ENCODE assay signal across 9 cellular contexts in the genomic region with DNA sequence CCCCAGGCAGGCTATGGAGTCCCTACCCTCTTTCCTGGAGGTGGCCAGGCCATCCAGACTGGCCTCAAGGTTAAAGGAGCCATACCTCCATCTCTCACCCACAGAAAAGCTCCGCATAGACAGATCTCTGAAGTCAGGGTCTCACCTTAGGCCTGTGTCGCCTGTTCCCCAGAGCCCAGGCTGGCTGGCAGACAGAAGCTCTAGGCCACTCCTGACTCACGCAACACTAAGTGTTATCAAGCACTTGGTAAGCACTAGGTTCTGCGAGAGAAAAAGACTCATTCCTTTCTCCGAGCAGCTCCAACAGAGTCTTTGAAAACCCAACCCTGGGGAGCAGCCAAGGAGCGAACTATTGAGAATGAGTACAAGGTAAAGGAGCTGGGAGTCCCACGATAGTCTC. TPM values are rescaled to one million over a fixed set of nuclear protein-coding genes. Genes with fewer than 3 reads are reported as not detected.
A peak's percentile ranks its signal among the peaks of the same experiment; 100 is the strongest.
DNase-seq lines count a peak whose midpoint lies in the region; ATAC-seq and TF ChIP-seq lines count a peak whose summit lies in the region.
"Had no signal": no experiment of that assay in that cellular context is flagged by ENCODE, and none has a peak within 500 bp of the region (broad histone marks: within the 10 kb centered on the region; RNA-seq: fewer than 3 reads in every experiment).

No MANE protein-coding gene starts in this region.

- peaks cover 4% of the 10 kb centered on the region for H3K27me3 Mint-ChIP-seq in H9 (ENCODE audit: low read depth)

- no CpG with 5 or more reads among the region's 7 CpGs for WGBS in H9 (ENCODE audit: extremely low coverage, insufficient read length, low lambda C conversion rate)
- WGBS in hepatocyte (ENCODE audit: low lambda C conversion rate, missing lambda C conversion rate): 60% methylated on average over 7 of the region's 7 CpGs

- H3K79me2 ChIP-seq in H9 (ENCODE audit: insufficient read depth, low read length): peaks cover 91% of the 10 kb centered on the region
- H3K79me2 ChIP-seq in hepatocyte: peaks cover 100% of the 10 kb centered on the region

- H3K36me3 ChIP-seq in hepatocyte (replicated peaks; ENCODE audit: insufficient read depth, low read depth) (no peaks in the 10 kb centered on the region), gastrocnemius medialis (no peaks in the 10 kb centered on the region)

- no peak overlapping the region for H3K4ac ChIP-seq in H9 (ENCODE audit: low read depth, low read length)

- DNase-seq in H9 (no peak), RWPE1 (ENCODE audit: low spot score) (no peak), hepatocyte (ENCODE audit: low spot score) (peak; percentile 54), gastrocnemius medialis (no peak), retina (no peak), GM13977 (ENCODE audit: low spot score) (no peak)
- no peak for DNase-seq in stimulated activated CD4-positive, alpha-beta T cell treated with anti-CD3 and anti-CD28 coated beads, Interleukin-12 subunit alpha, Interleukin-12 subunit beta, amount 100 ng/mL, for 4 hours
- DNase-seq: glutamatergic neuron, NCI-H2171 treated with DMSO at 0.1 percent for 48 hours had no signal

- no peak overlapping the region for H2BK5ac ChIP-seq in H9 (ENCODE audit: insufficient read length, low read length)

- ATAC-seq in gastrocnemius medialis: no peak

- intact Hi-C loops in gastrocnemius medialis (cut with DNase I; ENCODE audit: low total_unique reads): no loop called here

- no peaks in the 10 kb centered on the region for H3K9me2 ChIP-seq in hepatocyte (replicated peaks; ENCODE audit: insufficient read depth)

- H3K56ac ChIP-seq in H9 (ENCODE audit: insufficient read length, low read depth, low read length): no peak overlapping the region

- TF ChIP-seq CTCF in H9 (conservative IDR thresholded peaks at IDR 0.05) (no peak), RWPE1 (conservative IDR thresholded peaks at IDR 0.05; ENCODE audit: low read depth) (no peak), hepatocyte (IDR thresholded peaks at IDR 0.05; ENCODE audit: poor library complexity) (no peak), gastrocnemius medialis (IDR thresholded peaks at IDR 0.05 in 4 of 5, conservative IDR thresholded peaks at IDR 0.05 in 1 of 5) (no peak), GM13977 (IDR thresholded peaks at IDR 0.05; ENCODE audit: extremely low read depth, insufficient read depth, missing control alignments) (no peak)

- H4K20me1 ChIP-seq in H9 (ENCODE audit: control insufficient read depth, insufficient read depth, insufficient read length): no peaks in the 10 kb centered on the region
- H4K20me1 ChIP-seq in hepatocyte (ENCODE audit: insufficient read depth, poor library complexity, severe bottlenecking): peaks cover 100% of the 10 kb centered on the region

- H3K4me1 ChIP-seq in H9 (ENCODE audit: insufficient read depth, low read length) (peaks cover 12% of the 10 kb centered on the region; the same call in 1 of the 2 replicates), hepatocyte (ENCODE audit: insufficient read depth) (peaks cover 72% of the 10 kb centered on the region), gastrocnemius medialis (peaks cover 67 to 91% of the 10 kb centered on the region in 2 donors)

- H3K4me3 ChIP-seq in hepatocyte (no peak overlapping the region), gastrocnemius medialis (no peak overlapping the region)

- H2BK15ac ChIP-seq in H9 (ENCODE audit: low read depth, low read length): no peak overlapping the region

- H3K27ac Mint-ChIP-seq in H9: peak overlapping the region in 2 of 3 experiments; percentile 19 to 67; a peak in 2 of 7 replicates

- no peak overlapping the region for H3K23ac ChIP-seq in H9 (ENCODE audit: insufficient read length, low read depth, low read length)

- no peak overlapping the region for H3K9ac ChIP-seq in H9 (ENCODE audit: extremely low read depth, insufficient read length, low read length)

- H3K36me3 Mint-ChIP-seq in H9 (ENCODE audit: insufficient read depth in 1 of 3, low read depth in 3 of 3): peaks cover 53 to 93% (median 57%) of the 10 kb centered on the region in 3 experiments

- H2BK120ac ChIP-seq in H9 (ENCODE audit: low read depth, low read length, poor library complexity, severe bottlenecking): no peak overlapping the region

- no peak overlapping the region for H3T11ph ChIP-seq in H9 (ENCODE audit: low read length)

- in situ Hi-C loops in gastrocnemius medialis (cut with MboI; ENCODE audit: low sequenced_read_pairs in 4 of 4): loop anchor here in 1 of 4 donors (25.0 kb wide), 2 partner anchors 257 to 407 kb away; a partner anchor contains a TSS
- in situ Hi-C loops in GM13977 (cut with MboI; ENCODE audit: low pct_unique_long_range_greater_than_20kb, low sequenced_read_pairs, unreplicated experiment): no loop called here

- H3K4me1 Mint-ChIP-seq in H9: peaks cover 84 to 93% of the 10 kb centered on the region in 2 experiments

- H3K27ac ChIP-seq in H9 (ENCODE audit: insufficient read length, low read depth, low read length) (no peak overlapping the region), RWPE1 (peak overlapping the region; percentile 90), hepatocyte (peak overlapping the region; percentile 100), gastrocnemius medialis (peak overlapping the region in 3 of 4 donors; percentile 45 to 93 (median 88))

- POLR2A ChIA-PET in RWPE1 (lab: Yijun Ruan, JAX; ENCODE audit: low non-redundant PET): no interaction called here

- no peaks in the 10 kb centered on the region for H3K9me3 ChIP-seq in H9 (ENCODE audit: control insufficient read depth, low read depth, low read length)
- no peaks in the 10 kb centered on the region for H3K9me3 ChIP-seq in hepatocyte (ENCODE audit: low read depth)
- H3K9me3 ChIP-seq in gastrocnemius medialis: no peaks in the 10 kb centered on the region

- no peak overlapping the region for H4K5ac ChIP-seq in H9 (ENCODE audit: insufficient read length, low read depth, low read length)

- peaks cover 6% of the 10 kb centered on the region for H3K79me1 ChIP-seq in H9 (ENCODE audit: insufficient read depth, low read depth, low read length, poor library complexity, severe bottlenecking)

- no peak overlapping the region for H2AK5ac ChIP-seq in H9 (ENCODE audit: insufficient read length, low read length)

- no peak overlapping the region for H4K8ac ChIP-seq in H9 (replicated peaks; ENCODE audit: insufficient read length, low read depth, low read length)

- peaks cover 0 to under 1% of the 10 kb centered on the region in 2 experiments; a peak in 1 of 5 replicates for H3K9me3 Mint-ChIP-seq in H9

- H3K18ac ChIP-seq in H9 (ENCODE audit: insufficient read length, low read depth, low read length): no peak overlapping the region

- peak overlapping the region; percentile 47 to 59; a peak in 4 of 5 replicates for H3K4me3 Mint-ChIP-seq in H9

- H3K14ac ChIP-seq in H9 (ENCODE audit: insufficient read depth, low read length): no peak overlapping the region; the same call in 1 of the 2 replicates

- no peaks in the 10 kb centered on the region for H3K27me3 ChIP-seq in H9 (ENCODE audit: insufficient read depth, low read length)
- no peaks in the 10 kb centered on the region for H3K27me3 ChIP-seq in hepatocyte
- no peaks in the 10 kb centered on the region for H3K27me3 ChIP-seq in gastrocnemius medialis

- no peak overlapping the region for H2BK12ac ChIP-seq in H9 (ENCODE audit: insufficient read length, low read depth, low read length)

- no peak for TF ChIP-seq POLR2A in gastrocnemius medialis (IDR thresholded peaks at IDR 0.05)

- H2AFZ ChIP-seq in H9 (ENCODE audit: low read length) (no peak overlapping the region), hepatocyte (no peak overlapping the region)

- CTCF ChIA-PET in RWPE1 (lab: Yijun Ruan, JAX): no interaction called here

- no peak overlapping the region for H2BK20ac ChIP-seq in H9 (ENCODE audit: low read depth, low read length, poor library complexity, severe bottlenecking)

- no peak overlapping the region for H3K4me2 ChIP-seq in H9 (ENCODE audit: insufficient read depth, insufficient read length, low read length)
- peak overlapping the region; percentile 97 for H3K4me2 ChIP-seq in hepatocyte

- peaks cover 9% of the 10 kb centered on the region for H3K23me2 ChIP-seq in H9 (ENCODE audit: insufficient read length, low read depth, low read length, poor library complexity, severe bottlenecking)

- no peak overlapping the region for H4K91ac ChIP-seq in H9 (ENCODE audit: insufficient read length, low read depth, low read length)

RNA-seq across cellular contexts. Expression of a gene that starts 6.1 kb away (rescaled TPM):
- total RNA-seq in H9 (2021): 27.7 and 29.4 TPM in 2 replicates
- 66.2 and 71.1 TPM in 2 replicates for total RNA-seq in hepatocyte
- 61.5 and 65.4 TPM in 2 replicates for polyA plus RNA-seq in hepatocyte
- total RNA-seq in gastrocnemius medialis: 10 to 100 TPM in 3 of 4 donors, 1 to 10 TPM in 1; 9.1 to 13.4 (median 10.8) TPM
